Comparison of ENCODE assay signal across 33 cellular contexts in genomic region chr11:130198964-130199363, GRCh38. TPM values are rescaled to one million over a fixed set of nuclear protein-coding genes. Genes with fewer than 3 reads are reported as not detected.
DNase-seq lines count a peak whose midpoint lies in the region; ATAC-seq, FAIRE-seq and TF ChIP-seq lines count a peak whose summit lies in the region.
"Had no signal": no experiment of that assay in that cellular context is flagged by ENCODE, and none has a peak within 500 bp of the region (broad histone marks: within the 10 kb centered on the region; RNA-seq: fewer than 3 reads in every experiment).

No MANE protein-coding gene starts in this region.

- TF ChIP-seq RAD21 in SK-N-SH (IDR thresholded peaks at IDR 0.05; ENCODE audit: low read length), result no peak

- H3K27ac Mint-ChIP-seq in activated T-helper 17 cell treated with anti-CD3 and anti-CD28 coated beads, Interleukin-2, amount 50 U/mL, for 72 hours, result no peak overlapping the region
- H3K27ac Mint-ChIP-seq: activated naive CD4-positive, alpha-beta T cell treated with anti-CD3 and anti-CD28 coated beads for 36 hours; activated T-cell treated with anti-CD3 and anti-CD28 coated beads, Interleukin-2, amount 50 U/mL, for 72 hours; CD4-positive, CD25-positive, alpha-beta regulatory T cell; nephron progenitor cell; type B pancreatic cell had no signal

- H3K4me3 ChIP-seq in SK-N-SH (ENCODE audit: low read depth in 2 of 2, low read length in 1 of 2) (no peak overlapping the region), NB4 (ENCODE audit: low read depth, low read length) (no peak overlapping the region), bronchial epithelial cell (ENCODE audit: low read depth, low read length) (no peak overlapping the region)
- H3K4me3 ChIP-seq: adrenal gland, body of pancreas, ovary had no signal

- H3K9me3 ChIP-seq in SK-N-SH, result no peaks in the 10 kb centered on the region
- H3K9me3 ChIP-seq: adrenal gland, body of pancreas, ovary had no signal

- FAIRE-seq in bronchial epithelial cell (lab: Jason Lieb, UNC), result no peak
- FAIRE-seq: D721Med, GM12891, H54, small intestine had no signal

- H3K36me3 Mint-ChIP-seq in activated T-helper 17 cell treated with anti-CD3 and anti-CD28 coated beads, Interleukin-2, amount 50 U/mL, for 72 hours (ENCODE audit: low read depth), result no peaks in the 10 kb centered on the region
- H3K36me3 Mint-ChIP-seq: CD4-positive, CD25-positive, alpha-beta regulatory T cell had no signal

- no peak overlapping the region for H3K27ac ChIP-seq in SK-N-SH (ENCODE audit: low read depth in 2 of 2, low read length in 1 of 2)
- H3K27ac ChIP-seq: adrenal gland, body of pancreas, epithelial cell of prostate, ovary had no signal

- no peaks in the 10 kb centered on the region for H3K4me1 Mint-ChIP-seq in activated T-helper 17 cell treated with anti-CD3 and anti-CD28 coated beads, Interleukin-2, amount 50 U/mL, for 72 hours
- H3K4me1 Mint-ChIP-seq: CD4-positive, CD25-positive, alpha-beta regulatory T cell; nephron progenitor cell had no signal

- H3K36me3 ChIP-seq in SK-N-SH (replicated peaks in 1 of 2; ENCODE audit: control insufficient read depth in 1 of 2, insufficient read depth in 2 of 2, low read length in 1 of 2), result no peaks in the 10 kb centered on the region
- peaks cover 54% of the 10 kb centered on the region for H3K36me3 ChIP-seq in bronchial epithelial cell (ENCODE audit: control insufficient read depth, insufficient read depth, low read length)
- H3K36me3 ChIP-seq: adrenal gland, ovary had no signal

- ATAC-seq in SK-N-SH treated with all-trans-retinoic acid at 6 μM for 48 hours, result peak; percentile 32; the same call in 2 of the 3 replicates
- no peak for ATAC-seq in activated T-helper 17 cell treated with anti-CD3 and anti-CD28 coated beads, Interleukin-2, amount 50 U/mL, for 72 hours (replicated peaks)
- ATAC-seq: activated T-cell treated with anti-CD3 and anti-CD28 coated beads, Interleukin-2, amount 50 U/mL, for 72 hours; body of pancreas had no signal

- H3K9me2 ChIP-seq in SK-N-SH, result no peaks in the 10 kb centered on the region

- no peak overlapping the region for H3K4me2 ChIP-seq in SK-N-SH

- TF ChIP-seq CTCF in SK-N-SH (IDR thresholded peaks at IDR 0.05) (no peak), NB4 (IDR thresholded peaks at IDR 0.05; ENCODE audit: low read depth, low read length) (peak; percentile 14), bronchial epithelial cell (IDR thresholded peaks at IDR 0.05; ENCODE audit: insufficient read depth, low read length, severe bottlenecking) (peak; percentile 9)

- no peaks in the 10 kb centered on the region for H3K27me3 Mint-ChIP-seq in activated T-helper 17 cell treated with anti-CD3 and anti-CD28 coated beads, Interleukin-2, amount 50 U/mL, for 72 hours
- H3K27me3 Mint-ChIP-seq: CD4-positive, CD25-positive, alpha-beta regulatory T cell; type B pancreatic cell had no signal

- H3K9me3 Mint-ChIP-seq in activated T-helper 17 cell treated with anti-CD3 and anti-CD28 coated beads, Interleukin-2, amount 50 U/mL, for 72 hours, result no peaks in the 10 kb centered on the region
- H3K9me3 Mint-ChIP-seq: activated naive CD4-positive, alpha-beta T cell treated with anti-CD3 and anti-CD28 coated beads for 36 hours; activated T-cell treated with anti-CD3 and anti-CD28 coated beads, Interleukin-2, amount 50 U/mL, for 72 hours; CD4-positive, CD25-positive, alpha-beta regulatory T cell; type B pancreatic cell had no signal

- no peaks in the 10 kb centered on the region for H3K79me2 ChIP-seq in SK-N-SH (ENCODE audit: insufficient read depth)

- no peak overlapping the region for H3K9ac ChIP-seq in SK-N-SH

- no peaks in the 10 kb centered on the region for H3F3A ChIP-seq in SK-N-SH (replicated peaks; ENCODE audit: insufficient read depth)

- 89% methylated on average over 14 of the region's 15 CpGs for WGBS in SK-N-SH (ENCODE audit: low lambda C conversion rate)

- CTCF ChIA-PET in SK-N-SH (lab: Yijun Ruan, JAX), result interaction anchor here (1.2 to 1.4 kb wide), 2 partner anchors 10 to 14 kb away, joined by 3 read pairs; no protein-coding TSS in a partner anchor

- no peak for DNase-seq in SK-N-SH
- DNase-seq in NB4 (ENCODE audit: low read depth), result no peak
- no peak for DNase-seq in bronchial epithelial cell (ENCODE audit: low read depth)
- no peak for DNase-seq in ecto neural progenitor cell (ENCODE audit: low spot score)
- DNase-seq in T-helper 9 cell, result no peak
- no peak for DNase-seq in activated naive CD4-positive, alpha-beta T cell treated with Interleukin-2 at 50 U/mL for 16 hours
- DNase-seq: activated CD4-positive, alpha-beta T cell treated with anti-CD3 and anti-CD28 coated beads, Interleukin-2, amount 50 U/mL, for 4 hours; activated CD4-positive, CD25-positive, alpha-beta regulatory T cell; activated naive CD4-positive, alpha-beta T cell treated with anti-CD3 and anti-CD28 coated beads for 36 hours; activated T-cell treated with anti-CD3 and anti-CD28 coated beads, Interleukin-2, amount 50 U/mL, for 72 hours; adrenal gland; body of pancreas; CD4-positive, CD25-positive, alpha-beta regulatory T cell; effector CD4-positive, alpha-beta T cell; glutamatergic neuron; mammary epithelial cell; NCI-H1694; NCI-H446 treated with DMSO at 0.1 percent for 48 hours; NCI-H774; nephron progenitor cell; ovary; small intestine; stimulated activated naive CD4-positive, alpha-beta T cell; T-helper 1 cell had no signal

- no peak for TF ChIP-seq EP300 in SK-N-SH (IDR thresholded peaks at IDR 0.05; ENCODE audit: borderline replicate concordance in 1 of 2, low read depth in 1 of 2, low read length in 1 of 2)

- H2AFZ ChIP-seq in SK-N-SH (ENCODE audit: low read depth), result no peak overlapping the region

- H3K27me3 ChIP-seq in SK-N-SH (ENCODE audit: insufficient read depth), result peaks cover 12% of the 10 kb centered on the region; the same call in 1 of the 2 replicates
- no peaks in the 10 kb centered on the region for H3K27me3 ChIP-seq in bronchial epithelial cell (ENCODE audit: control insufficient read depth, insufficient read depth, low read length)
- H3K27me3 ChIP-seq: adrenal gland, body of pancreas, ovary had no signal

- TF ChIP-seq POLR2A in NB4 (IDR thresholded peaks at IDR 0.05; ENCODE audit: extremely low read depth, insufficient read length), result no peak

- no peaks in the 10 kb centered on the region for H3K4me1 ChIP-seq in SK-N-SH (ENCODE audit: control insufficient read depth in 1 of 2, insufficient read depth in 2 of 2, low read depth in 1 of 2, low read length in 1 of 2)
- H3K4me1 ChIP-seq: adrenal gland, body of pancreas had no signal

- H4K20me1 ChIP-seq in SK-N-SH (ENCODE audit: insufficient read depth), result no peaks in the 10 kb centered on the region

- POLR2A ChIA-PET in SK-N-SH (lab: Yijun Ruan, JAX), result no interaction called here

- no peak overlapping the region for H3K4me3 Mint-ChIP-seq in activated T-helper 17 cell treated with anti-CD3 and anti-CD28 coated beads, Interleukin-2, amount 50 U/mL, for 72 hours
- H3K4me3 Mint-ChIP-seq: activated naive CD4-positive, alpha-beta T cell treated with anti-CD3 and anti-CD28 coated beads for 36 hours; activated T-cell treated with anti-CD3 and anti-CD28 coated beads, Interleukin-2, amount 50 U/mL, for 72 hours; CD4-positive, CD25-positive, alpha-beta regulatory T cell; nephron progenitor cell; type B pancreatic cell had no signal

TF ChIP-seq in SK-N-SH treated with all-trans-retinoic acid at 6 μM for 48 hours, 23 proteins besides CTCF, POLR2A, EP300 and RAD21 (continues in another document):
- TF ChIP-seq BACH2 (CRISPR knock-in tag; IDR thresholded peaks at IDR 0.05; ENCODE audit: borderline replicate concordance) (no peak), ZNF8 (CRISPR knock-in tag; IDR thresholded peaks at IDR 0.05) (no peak), GLIS3 (CRISPR knock-in tag; IDR thresholded peaks at IDR 0.05) (no peak), ZNF70 (CRISPR knock-in tag; IDR thresholded peaks at IDR 0.05) (no peak)

TF ChIP-seq in SK-N-SH, 30 proteins besides CTCF, POLR2A, EP300 and RAD21 (continues in another document):
- TF ChIP-seq ZBTB33 (IDR thresholded peaks at IDR 0.05; ENCODE audit: borderline replicate concordance, low read depth) (no peak), GABPA (IDR thresholded peaks at IDR 0.05; ENCODE audit: low read depth) (no peak), NFIC (IDR thresholded peaks at IDR 0.05; ENCODE audit: borderline replicate concordance) (no peak), POLR2AphosphoS5 (IDR thresholded peaks at IDR 0.05; ENCODE audit: low read depth, low read length) (no peak), MAX (IDR thresholded peaks at IDR 0.05; ENCODE audit: low read depth) (no peak), YY1 (IDR thresholded peaks at IDR 0.05; ENCODE audit: low read depth) (no peak), FOXJ3 (CRISPR knock-in tag; IDR thresholded peaks at IDR 0.05) (no peak), TAF1 (IDR thresholded peaks at IDR 0.05; ENCODE audit: borderline replicate concordance, low read depth, low read length) (no peak), MXI1 (IDR thresholded peaks at IDR 0.05; ENCODE audit: low read depth, low read length) (no peak), FOSL2 (IDR thresholded peaks at IDR 0.05; ENCODE audit: borderline replicate concordance, low read depth) (no peak), FOXM1 (IDR thresholded peaks at IDR 0.05; ENCODE audit: low read depth) (no peak)

RNA-seq across cellular contexts. Expression of gene ST14, which starts 39.4 kb away (rescaled TPM):
- not detected in 2 replicates for polyA plus RNA-seq in SK-N-SH (2012; rRNA removed)
- 0.01 TPM in 1 of 2 replicates, not detected in the other for polyA plus RNA-seq in SK-N-SH (2012; cell fraction: cytosol; rRNA removed)
- polyA plus RNA-seq in SK-N-SH (2012; cell fraction: nucleus; rRNA removed), result not detected in 2 replicates
- total RNA-seq in bronchial epithelial cell, result 79.2 and 105 TPM in 2 replicates
- under 1 TPM in 1 of 2 donors, not detected in 1; 0.09 TPM for total RNA-seq in activated T-helper 17 cell treated with anti-CD3 and anti-CD28 coated beads, Interleukin-2, amount 50 U/mL, for 72 hours
- total RNA-seq: A172; activated naive CD4-positive, alpha-beta T cell treated with anti-CD3 and anti-CD28 coated beads for 36 hours; activated T-cell treated with anti-CD3 and anti-CD28 coated beads, Interleukin-2, amount 50 U/mL, for 72 hours; CD4-positive, CD25-positive, alpha-beta regulatory T cell; SK-MEL-5 had no signal

Comparison
In these comparisons a context has a peak if more than half of its experiments do, and no peak if none do; other contexts are left out.
1. RNA of gene ST14, which starts 39.4 kb away (total RNA-seq): 79.2 to 105 TPM in bronchial epithelial cell; 0.09 TPM in activated T-helper 17 cell treated with anti-CD3 and anti-CD28 coated beads, Interleukin-2, amount 50 U/mL, for 72 hours; every median in the first group is over 10 times any median in the second.